In genomic region chr20:63758152-63758551, GRCh38 we compare ENCODE assay signal across 13 cellular contexts. TPM values are rescaled to one million over a fixed set of nuclear protein-coding genes. Genes with fewer than 3 reads are reported as not detected.
A peak's percentile ranks its signal among the peaks of the same experiment; 100 is the strongest.
DNase-seq lines count a peak whose midpoint lies in the region; ATAC-seq and TF ChIP-seq lines count a peak whose summit lies in the region.
"Had no signal": no experiment of that assay in that cellular context is flagged by ENCODE, and none has a peak within 500 bp of the region (broad histone marks: within the 10 kb centered on the region; RNA-seq: fewer than 3 reads in every experiment).

No MANE protein-coding gene starts in this region.

- no peak overlapping the region for H3K4me3 ChIP-seq in H7 (ENCODE audit: insufficient read depth, low read depth, low read length)
- H3K4me3 ChIP-seq in osteoblast (ENCODE audit: insufficient read depth, low read length), result no peak overlapping the region
- H3K4me3 ChIP-seq: A549 had no signal

- H3K4me1 ChIP-seq in osteoblast (ENCODE audit: insufficient read depth, low read length), result no peaks in the 10 kb centered on the region
- H3K4me1 ChIP-seq: A549, Caco-2 had no signal

- intact Hi-C loops in CD14-positive monocyte (cut with micrococcal nuclease), result no loop called here

- H3K9me3 Mint-ChIP-seq in CD14-positive monocyte (no peaks in the 10 kb centered on the region), endothelial cell (ENCODE audit: unreplicated experiment) (no peaks in the 10 kb centered on the region)
- H3K9me3 Mint-ChIP-seq: CD8-positive, alpha-beta memory T cell had no signal

- H3K27me3 ChIP-seq in H7 (ENCODE audit: control insufficient read depth, insufficient read depth, low read length) (no peaks in the 10 kb centered on the region), osteoblast (ENCODE audit: insufficient read depth, low read length) (no peaks in the 10 kb centered on the region)

- no peak overlapping the region for H3K4me2 ChIP-seq in osteoblast (ENCODE audit: insufficient read depth, low read length)
- H3K4me2 ChIP-seq: A549 had no signal

- H3K27ac Mint-ChIP-seq in CD14-positive monocyte (no peak overlapping the region), endothelial cell (ENCODE audit: unreplicated experiment) (no peak overlapping the region)

- H3K9me3 ChIP-seq in osteoblast (ENCODE audit: low read depth, low read length), result no peaks in the 10 kb centered on the region
- H3K9me3 ChIP-seq: A549 had no signal

- no peak overlapping the region for H3K4me3 Mint-ChIP-seq in CD14-positive monocyte
- H3K4me3 Mint-ChIP-seq in endothelial cell (ENCODE audit: unreplicated experiment), result peak overlapping the region; percentile 42
- H3K4me3 Mint-ChIP-seq: CD8-positive, alpha-beta memory T cell had no signal

- H4K20me1 ChIP-seq in osteoblast (ENCODE audit: insufficient read depth, low read length), result no peaks in the 10 kb centered on the region

- H3K36me3 Mint-ChIP-seq in CD14-positive monocyte, result no peaks in the 10 kb centered on the region
- H3K36me3 Mint-ChIP-seq in endothelial cell (ENCODE audit: low read depth, unreplicated experiment), result peaks cover 31% of the 10 kb centered on the region
- H3K36me3 Mint-ChIP-seq: CD8-positive, alpha-beta memory T cell had no signal

- peaks cover 3% of the 10 kb centered on the region for H3K4me1 Mint-ChIP-seq in CD14-positive monocyte
- peaks cover 4% of the 10 kb centered on the region for H3K4me1 Mint-ChIP-seq in endothelial cell (ENCODE audit: unreplicated experiment)

- H3K27ac ChIP-seq in osteoblast (ENCODE audit: low read depth, low read length), result no peak overlapping the region
- H3K27ac ChIP-seq: A549, HL-60 had no signal

- TF ChIP-seq CTCF in CD14-positive monocyte (IDR thresholded peaks at IDR 0.05) (no peak), endothelial cell (IDR thresholded peaks at IDR 0.05; ENCODE audit: unreplicated experiment) (no peak), osteoblast (IDR thresholded peaks at IDR 0.05; ENCODE audit: extremely low read depth, low read depth, low read length) (no peak)

- no peak overlapping the region for H2AFZ ChIP-seq in osteoblast (ENCODE audit: low read length)

- no peak for ATAC-seq in HG03469 (IDR thresholded peaks at IDR 0.05; ENCODE audit: unreplicated experiment)
- ATAC-seq: A549 had no signal

- peaks cover 2% of the 10 kb centered on the region; the same call in 1 of the 2 replicates for H3K36me3 ChIP-seq in H7 (replicated peaks; ENCODE audit: control insufficient read depth, insufficient read depth, low read length)
- no peaks in the 10 kb centered on the region for H3K36me3 ChIP-seq in osteoblast (ENCODE audit: insufficient read depth, low read length)

- DNase-seq in CD14-positive monocyte (ENCODE audit: low spot score), result peak; percentile 22
- DNase-seq in H7, result peak; percentile 26
- no peak for DNase-seq in endothelial cell (ENCODE audit: low spot score)
- peak; percentile 48 for DNase-seq in osteoblast (ENCODE audit: insufficient read length, low spot score, missing footprints)
- no peak for DNase-seq in retina
- DNase-seq: Caco-2; CD8-positive, alpha-beta memory T cell; DND-41; GDM1; HCEC 1CT had no signal

- H3K27me3 Mint-ChIP-seq in CD14-positive monocyte (ENCODE audit: low read depth in 3 of 3) (peaks cover 4 to 11% (median 10%) of the 10 kb centered on the region in 3 donors), endothelial cell (ENCODE audit: unreplicated experiment) (peaks cover 13% of the 10 kb centered on the region)
- H3K27me3 Mint-ChIP-seq: CD8-positive, alpha-beta memory T cell had no signal

- H3K79me2 ChIP-seq in osteoblast (ENCODE audit: insufficient read depth, low read length), result no peaks in the 10 kb centered on the region

RNA-seq across cellular contexts. Expression of gene SLC2A4RG, which starts 18.6 kb away (rescaled TPM):
- polyA plus RNA-seq in CD14-positive monocyte, result 1 to 10 TPM in 1 of 2 donors, under 1 TPM in 1; 0.46 to 1.5 TPM
- 38.3 and 62.2 TPM in 2 replicates for total RNA-seq in H7 (2014; rRNA removed; shearing (Covaris generic))
- total RNA-seq in endothelial cell (ENCODE audit: unreplicated experiment), result 69.6 TPM
- total RNA-seq in osteoblast, result 27.5 and 29.5 TPM in 2 replicates

RNA-seq across cellular contexts. Expression of gene LIME1, which starts 21.7 kb away (rescaled TPM):
- under 1 TPM; 0.39 to 0.62 TPM for polyA plus RNA-seq in CD14-positive monocyte
- total RNA-seq in H7 (2014; rRNA removed; shearing (Covaris generic)), result 7.7 and 10.5 TPM in 2 replicates
- total RNA-seq in endothelial cell (ENCODE audit: unreplicated experiment) (8.1 TPM), osteoblast (1.8 and 2.9 TPM in 2 replicates)

RNA-seq across cellular contexts. Expression of gene ZGPAT, which starts 50.3 kb away (rescaled TPM):
- polyA plus RNA-seq in CD14-positive monocyte, result 10 to 100 TPM; 24.2 to 28.3 TPM
- total RNA-seq in H7 (2014; rRNA removed; shearing (Covaris generic)), result 32.6 and 52.0 TPM in 2 replicates
- total RNA-seq in endothelial cell (ENCODE audit: unreplicated experiment) (34.9 TPM), osteoblast (15.6 and 18.8 TPM in 2 replicates)

RNA-seq across cellular contexts. Expression of gene ARFRP1, which starts 50.4 kb away (rescaled TPM):
- polyA plus RNA-seq in CD14-positive monocyte, result 10 to 100 TPM; 18.2 to 20.7 TPM
- total RNA-seq in H7 (2014; rRNA removed; shearing (Covaris generic)), result 24.2 and 26.2 TPM in 2 replicates
- total RNA-seq in endothelial cell (ENCODE audit: unreplicated experiment) (33.4 TPM), osteoblast (21.7 and 23.0 TPM in 2 replicates)

Comparison
In these comparisons a context has a peak if more than half of its experiments do, and no peak if none do; other contexts are left out.
1. DNase-seq: peak in CD14-positive monocyte (single experiment), H7 (single experiment) and osteoblast (single experiment); none in endothelial cell (single experiment) and retina (single experiment).